ENCODE assay signal across 7 cellular contexts in the genomic region with DNA sequence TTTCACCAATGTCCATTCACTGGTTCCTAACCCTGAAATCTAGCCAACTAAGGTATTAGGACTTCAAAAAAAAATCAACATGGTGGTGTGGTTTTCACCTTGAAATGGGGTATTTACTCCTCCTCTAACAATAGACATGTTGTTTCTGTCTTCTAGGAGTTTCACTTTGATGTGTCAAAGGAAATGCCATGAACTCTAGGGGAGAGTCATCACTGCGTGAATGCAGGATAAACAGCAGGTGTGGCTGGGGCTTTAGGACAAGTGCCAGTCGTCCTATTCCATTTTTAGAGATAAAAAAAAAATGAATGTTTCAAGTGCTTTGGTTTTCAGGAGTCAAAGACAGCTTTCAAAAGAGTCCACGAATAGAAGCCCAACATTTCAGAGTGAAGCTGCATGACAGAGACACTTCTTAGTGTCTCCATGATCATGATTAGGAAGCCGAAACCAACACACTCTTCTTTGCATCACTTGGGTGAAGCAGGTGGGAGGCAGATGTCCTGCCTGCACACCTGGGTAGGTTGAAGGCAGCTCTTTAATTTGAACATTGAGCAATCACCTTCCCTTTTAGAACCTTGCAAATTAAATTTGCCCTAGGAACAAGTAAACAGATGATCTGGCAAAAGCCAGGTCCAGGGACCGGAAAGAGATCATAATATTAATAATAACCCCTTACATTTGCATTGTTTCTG.
DNase-seq lines count a peak whose midpoint lies in the region; ATAC-seq and TF ChIP-seq lines count a peak whose summit lies in the region.

No MANE protein-coding gene starts in this region.

- 71 to 76% methylated on average over 5 of the region's 5 CpGs for WGBS in aorta, 2 donors
- WGBS in stomach, 5 donors = 61 to 70% (median 62%) methylated on average over 5 of the region's 5 CpGs

- H3K4me3 ChIP-seq in mucosa of descending colon (no peak overlapping the region), aorta (ENCODE audit: low read length in 2 of 2) (no peak overlapping the region), stomach (no peak overlapping the region)

- H3K36me3 ChIP-seq in mucosa of descending colon (ENCODE audit: low read depth) (no peaks in the 10 kb centered on the region), aorta (ENCODE audit: control insufficient read depth in 1 of 2, insufficient read depth in 2 of 2, low read length in 1 of 2) (no peaks in the 10 kb centered on the region), stomach (no peaks in the 10 kb centered on the region)

- TF ChIP-seq EP300 in stomach (IDR thresholded peaks at IDR 0.05) = no peak

- DNase-seq in NCI-H1105 treated with DMSO at 0.1 percent for 48 hours (lab: John Stamatoyannopoulos, UW) (peak; percentile 86), mucosa of descending colon (no peak), aorta (no peak), stomach (no peak)
- DNase-seq in NK-92 treated with Interleukin-12 subunit alpha and Interleukin-12 subunit beta, amount 100 ng/mL, for 24 hours (lab: John Stamatoyannopoulos, UW) = no peak

- H3K27ac ChIP-seq in aorta (ENCODE audit: low read depth in 1 of 2, low read length in 2 of 2) (no peak overlapping the region), stomach (peak overlapping the region in 1 of 5 donors; percentile 20)

- H3K27me3 ChIP-seq in aorta (ENCODE audit: control insufficient read depth in 1 of 2, insufficient read depth in 2 of 2, low read length in 1 of 2) (no peaks in the 10 kb centered on the region), stomach (no peaks in the 10 kb centered on the region)

- intact Hi-C loops in mucosa of descending colon (cut with DNase I, micrococcal nuclease) = no loop called here
- intact Hi-C loops in aorta (cut with DNase I) = no loop called here
- intact Hi-C loops in stomach (cut with DNase I; ENCODE audit: low total_unique reads) = no loop called here

- peak; percentile 91 for ATAC-seq in GM19023 (IDR thresholded peaks at IDR 0.05; ENCODE audit: unreplicated experiment)
- peak; percentile 92 for ATAC-seq in HG02610 (IDR thresholded peaks at IDR 0.05; ENCODE audit: unreplicated experiment)
- ATAC-seq in mucosa of descending colon = peak; percentile 39
- no peak for ATAC-seq in aorta (ENCODE audit: low FRiP score)

- peaks cover 19% of the 10 kb centered on the region for H3K4me1 ChIP-seq in mucosa of descending colon (ENCODE audit: low read depth)
- H3K4me1 ChIP-seq in aorta (ENCODE audit: control insufficient read depth in 1 of 2, insufficient read depth in 2 of 2, low read length in 2 of 2) = peaks cover 0 to 2% of the 10 kb centered on the region in 2 donors
- H3K4me1 ChIP-seq in stomach = peaks cover 14 to 44% (median 15%) of the 10 kb centered on the region in 4 donors

- H3K9me3 ChIP-seq in mucosa of descending colon (no peaks in the 10 kb centered on the region), aorta (ENCODE audit: control insufficient read depth, low read length) (no peaks in the 10 kb centered on the region), stomach (no peaks in the 10 kb centered on the region)

- no peak for TF ChIP-seq POLR2A in stomach (IDR thresholded peaks at IDR 0.05)

- no peak for TF ChIP-seq CTCF in mucosa of descending colon (IDR thresholded peaks at IDR 0.05)
- TF ChIP-seq CTCF in stomach (IDR thresholded peaks at IDR 0.05) = no peak
